8 cellular contexts compared by ENCODE assay signal in genomic region chr7:103344453-103345149, GRCh38. TPM values are rescaled to one million over a fixed set of nuclear protein-coding genes. Genes with fewer than 3 reads are reported as not detected.
DNase-seq lines count a peak whose midpoint lies in the region; ATAC-seq and TF ChIP-seq lines count a peak whose summit lies in the region.

A gene with protein sequence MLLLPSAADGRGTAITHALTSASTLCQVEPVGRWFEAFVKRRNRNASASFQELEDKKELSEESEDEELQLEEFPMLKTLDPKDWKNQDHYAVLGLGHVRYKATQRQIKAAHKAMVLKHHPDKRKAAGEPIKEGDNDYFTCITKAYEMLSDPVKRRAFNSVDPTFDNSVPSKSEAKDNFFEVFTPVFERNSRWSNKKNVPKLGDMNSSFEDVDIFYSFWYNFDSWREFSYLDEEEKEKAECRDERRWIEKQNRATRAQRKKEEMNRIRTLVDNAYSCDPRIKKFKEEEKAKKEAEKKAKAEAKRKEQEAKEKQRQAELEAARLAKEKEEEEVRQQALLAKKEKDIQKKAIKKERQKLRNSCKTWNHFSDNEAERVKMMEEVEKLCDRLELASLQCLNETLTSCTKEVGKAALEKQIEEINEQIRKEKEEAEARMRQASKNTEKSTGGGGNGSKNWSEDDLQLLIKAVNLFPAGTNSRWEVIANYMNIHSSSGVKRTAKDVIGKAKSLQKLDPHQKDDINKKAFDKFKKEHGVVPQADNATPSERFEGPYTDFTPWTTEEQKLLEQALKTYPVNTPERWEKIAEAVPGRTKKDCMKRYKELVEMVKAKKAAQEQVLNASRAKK (minus strand): TSS chr7:103344767. CDS start chr7:103344622, 145 bp downstream.

- H3K9me3 ChIP-seq in mucosa of descending colon = no peaks in the 10 kb centered on the region

- H3K36me3 ChIP-seq in mucosa of descending colon (ENCODE audit: low read depth) = no peaks in the 10 kb centered on the region

- DNase-seq in DMS 273 treated with DMSO at 0.1 percent for 48 hours (lab: John Stamatoyannopoulos, UW) (peak; percentile 93), HuH-7.5 (ENCODE audit: low spot score) (peak; percentile 88), OCI-M1 (lab: John Stamatoyannopoulos, UW) (peak; percentile 88), activated T-cell treated with anti-CD3 and anti-CD28 coated beads for 24 hours (ENCODE audit: low read depth) (peak; percentile 81), epithelial cell of prostate (ENCODE audit: low read depth, low spot score) (peak; percentile 78), mucosa of descending colon (peak; percentile 87 to 91 (median 89))
- DNase-seq in stimulated activated CD8-positive, alpha-beta memory T cell treated with anti-CD3 and anti-CD28 coated beads, Interleukin-4, amount 100 ng/mL, for 1 hour (ENCODE audit: low read depth in 2 of 2, low spot score in 1 of 2) = peak; percentile 57 to 69

- TF ChIP-seq CTCF in mucosa of descending colon (IDR thresholded peaks at IDR 0.05) = no peak

- intact Hi-C loops in mucosa of descending colon (cut with DNase I, micrococcal nuclease) = no loop called here

- peaks cover 19% of the 10 kb centered on the region for H3K4me1 ChIP-seq in mucosa of descending colon (ENCODE audit: low read depth)

- H3K27ac ChIP-seq in epithelial cell of prostate = peak within 1 kb of the TSS; percentile 65

- peak; percentile 69 for ATAC-seq in GM21526 (IDR thresholded peaks at IDR 0.05; ENCODE audit: low FRiP score, unreplicated experiment)
- ATAC-seq in mucosa of descending colon = peak; percentile 95

- peak within 1 kb of the TSS; percentile 72 for H3K4me3 ChIP-seq in mucosa of descending colon

RNA-seq across cellular contexts. Expression of the gene that starts here (rescaled TPM):
- total RNA-seq in mucosa of descending colon = 10 to 100 TPM; 15.0 to 21.3 (median 16.4) TPM

Comparison
In these comparisons a context has a peak if more than half of its experiments do, and no peak if none do; other contexts are left out.
1. Peak in every context shown above with its lines: DNase-seq, ATAC-seq, H3K4me3 ChIP-seq and H3K27ac ChIP-seq.